Comparison of ENCODE assay signal across 10 cellular contexts in the genomic region with DNA sequence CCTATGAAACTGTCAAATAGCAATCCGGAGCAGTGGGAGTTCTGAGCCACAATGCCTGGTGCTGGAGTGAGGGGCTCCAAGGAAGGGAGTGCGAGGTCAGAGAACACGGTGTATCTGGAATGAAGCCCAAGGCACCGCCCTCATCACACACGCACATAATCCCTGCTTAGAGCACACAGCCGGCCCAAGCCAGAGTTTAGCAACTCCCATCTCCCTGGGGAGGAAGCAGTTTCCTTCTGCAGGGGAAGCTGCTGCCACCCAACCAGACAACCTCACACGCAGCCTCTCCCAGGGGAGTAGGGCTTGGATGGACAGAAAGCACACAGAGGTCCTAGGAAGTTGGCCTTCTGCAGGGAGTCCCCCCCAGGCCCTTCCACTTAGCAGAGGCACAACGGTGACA. TPM values are rescaled to one million over a fixed set of nuclear protein-coding genes. Genes with fewer than 3 reads are reported as not detected.
DNase-seq lines count a peak whose midpoint lies in the region; ATAC-seq and TF ChIP-seq lines count a peak whose summit lies in the region.
"Had no signal": no experiment of that assay in that cellular context is flagged by ENCODE, and none has a peak within 500 bp of the region (broad histone marks: within the 10 kb centered on the region; RNA-seq: fewer than 3 reads in every experiment).

No MANE protein-coding gene starts in this region.

- H3K4me1 Mint-ChIP-seq in CD4-positive, CD25-positive, alpha-beta regulatory T cell, result peaks cover 6 to 87% (median 24%) of the 10 kb centered on the region in 4 donors

- H3K9me3 Mint-ChIP-seq in CD4-positive, CD25-positive, alpha-beta regulatory T cell, result no peaks in the 10 kb centered on the region

- H3K4me3 Mint-ChIP-seq in CD4-positive, CD25-positive, alpha-beta regulatory T cell, result no peak overlapping the region

- H3K36me3 Mint-ChIP-seq in CD4-positive, CD25-positive, alpha-beta regulatory T cell, result no peaks in the 10 kb centered on the region

- no peak for ATAC-seq in CD4-positive, CD25-positive, alpha-beta regulatory T cell (ENCODE audit: low read depth in 2 of 2)
- ATAC-seq in GM21390 (IDR thresholded peaks at IDR 0.05; ENCODE audit: unreplicated experiment) (no peak), omental fat pad (ENCODE audit: low FRiP score) (no peak)

- no peaks in the 10 kb centered on the region for H3K36me3 ChIP-seq in CD4-positive, CD25-positive, alpha-beta regulatory T cell (ENCODE audit: control insufficient read depth, insufficient read depth, low read length)
- H3K36me3 ChIP-seq in neutrophil, result no peaks in the 10 kb centered on the region

- H3K4me3 ChIP-seq in CD4-positive, CD25-positive, alpha-beta regulatory T cell (ENCODE audit: low read depth, low read length), result no peak overlapping the region
- H3K4me3 ChIP-seq in neutrophil (ENCODE audit: low read depth in 1 of 2, low read length in 1 of 2), result peak overlapping the region; percentile 5 to 12

- peaks cover 28% of the 10 kb centered on the region for H3K4me1 ChIP-seq in CD4-positive, CD25-positive, alpha-beta regulatory T cell (ENCODE audit: control insufficient read depth, insufficient read depth, low read length, poor library complexity, severe bottlenecking)
- peaks cover 100% of the 10 kb centered on the region in 2 experiments for H3K4me1 ChIP-seq in neutrophil (ENCODE audit: control insufficient read depth in 1 of 2, insufficient read depth in 1 of 2, low read depth in 1 of 2, low read length in 1 of 2)

- H3K27ac Mint-ChIP-seq in CD4-positive, CD25-positive, alpha-beta regulatory T cell, result peak overlapping the region in 2 of 3 donors; percentile 9 to 86

- TF ChIP-seq CTCF in neutrophil (IDR thresholded peaks at IDR 0.05) (no peak), omental fat pad (IDR thresholded peaks at IDR 0.05) (no peak)

- DNase-seq in CD4-positive, CD25-positive, alpha-beta regulatory T cell, result no peak
- DNase-seq in NCI-H524 treated with DMSO at 0.1 percent for 48 hours (lab: John Stamatoyannopoulos, UW) (peak; percentile 86), epithelial cell of prostate (ENCODE audit: low read depth, low spot score) (no peak), NCI-H1048 (lab: John Stamatoyannopoulos, UW) (no peak), omental fat pad (ENCODE audit: low spot score) (no peak), NK-92 (lab: John Stamatoyannopoulos, UW; ENCODE audit: unreplicated experiment) (no peak)
- DNase-seq: activated T-cell treated with anti-CD3 and anti-CD28 coated beads, Interleukin-2, amount 50 U/mL, for 48 hours; midbrain had no signal

- no peaks in the 10 kb centered on the region for H3K27me3 Mint-ChIP-seq in CD4-positive, CD25-positive, alpha-beta regulatory T cell

- no peaks in the 10 kb centered on the region for H3K27me3 ChIP-seq in CD4-positive, CD25-positive, alpha-beta regulatory T cell (ENCODE audit: control insufficient read depth, insufficient read depth, low read length)
- no peaks in the 10 kb centered on the region for H3K27me3 ChIP-seq in neutrophil

- H3K9me3 ChIP-seq in CD4-positive, CD25-positive, alpha-beta regulatory T cell (ENCODE audit: control insufficient read depth in 2 of 2, low read length in 2 of 2), result no peaks in the 10 kb centered on the region
- H3K9me3 ChIP-seq in neutrophil, result no peaks in the 10 kb centered on the region

- H3K27ac ChIP-seq in CD4-positive, CD25-positive, alpha-beta regulatory T cell (ENCODE audit: insufficient read depth, low read length, poor library complexity, severe bottlenecking), result no peak overlapping the region
- H3K27ac ChIP-seq in epithelial cell of prostate (peak overlapping the region; percentile 99), neutrophil (peak overlapping the region; percentile 97)

RNA-seq across cellular contexts. Expression of a gene that starts 31.3 kb away (rescaled TPM):
- 47.5 TPM for total RNA-seq in CD4-positive, CD25-positive, alpha-beta regulatory T cell
- polyA plus RNA-seq in CD4-positive, CD25-positive, alpha-beta regulatory T cell, result 10 to 100 TPM; 28.3 to 78.8 (median 51.8) TPM
- total RNA-seq in omental fat pad, result 100 to 1,000 TPM; 103 to 254 (median 136) TPM
